Comparison of ENCODE assay signal across 13 cellular contexts in the genomic region with DNA sequence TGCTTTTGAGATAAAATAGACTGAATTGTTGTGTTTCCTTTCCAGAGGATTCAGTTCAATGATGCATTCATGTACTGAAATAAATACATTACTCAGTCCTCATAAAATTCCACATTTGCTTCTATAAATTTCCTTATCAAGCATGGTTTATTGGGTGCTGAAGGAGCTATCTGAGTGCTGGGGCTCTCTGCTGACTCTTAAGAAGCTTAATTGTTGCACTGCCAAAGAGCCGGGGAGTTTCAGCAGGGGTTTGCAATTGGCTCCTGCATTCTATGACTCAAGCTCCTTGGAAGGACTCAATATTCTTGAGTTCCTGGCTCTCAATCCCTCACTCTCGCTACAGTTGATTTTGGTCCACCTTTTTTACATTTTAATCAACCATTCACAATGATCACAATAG.
DNase-seq lines count a peak whose midpoint lies in the region; ATAC-seq and TF ChIP-seq lines count a peak whose summit lies in the region.
"Had no signal": no experiment of that assay in that cellular context is flagged by ENCODE, and none has a peak within 500 bp of the region (broad histone marks: within the 10 kb centered on the region; RNA-seq: fewer than 3 reads in every experiment).

No MANE protein-coding gene starts in this region.

- in situ Hi-C loops in IMR-90 (cut with MboI; ENCODE audit: low sequenced_read_pairs): no loop called here

- H3K36me3 ChIP-seq in IMR-90 (ENCODE audit: control insufficient read depth, insufficient read depth, low read length) (no peaks in the 10 kb centered on the region), neural progenitor cell (no peaks in the 10 kb centered on the region)
- no peaks in the 10 kb centered on the region for H3K36me3 ChIP-seq in CD4-positive, alpha-beta memory T cell (ENCODE audit: insufficient read depth, low read length)

- TF ChIP-seq POLR2A in IMR-90 (IDR thresholded peaks at IDR 0.05; ENCODE audit: low read depth, low read length): no peak

- H3K14ac ChIP-seq in IMR-90 (replicated peaks; ENCODE audit: low read depth, low read length): no peak overlapping the region

- no peak overlapping the region for H2AK9ac ChIP-seq in IMR-90 (replicated peaks; ENCODE audit: low read depth, low read length, poor library complexity)

- H3K9ac ChIP-seq in IMR-90 (ENCODE audit: low read depth, low read length) (no peak overlapping the region), neural progenitor cell (no peak overlapping the region)

- H3K79me1 ChIP-seq in IMR-90 (ENCODE audit: low read depth in 1 of 2, low read length in 2 of 2): no peaks in the 10 kb centered on the region

- H3K36me3 Mint-ChIP-seq in neural progenitor cell: peaks cover 9% of the 10 kb centered on the region
- no peaks in the 10 kb centered on the region for H3K36me3 Mint-ChIP-seq in CD4-positive, alpha-beta memory T cell
- H3K36me3 Mint-ChIP-seq in activated CD4-positive, alpha-beta T cell treated with anti-CD3 and anti-CD28 coated beads, Interleukin-2, amount 10 ng/mL, durations not matched to agents 24 days and 14 days (ENCODE audit: low read depth): no peaks in the 10 kb centered on the region
- H3K36me3 Mint-ChIP-seq: CD8-positive, alpha-beta memory T cell had no signal

- H2BK5ac ChIP-seq in IMR-90 (ENCODE audit: low read depth, low read length, poor library complexity, severe bottlenecking): no peak overlapping the region

- 0 out of 2 replicates have a peak, but pooled peaks cover 2% of the 10 kb centered on the region for H3K9me1 ChIP-seq in IMR-90 (ENCODE audit: insufficient read depth, low read length)

- H3K79me2 ChIP-seq in neural progenitor cell (ENCODE audit: low read depth): no peaks in the 10 kb centered on the region

- CTCF ChIA-PET in IMR-90 (lab: Yijun Ruan, JAX): interaction anchor here (1.1 kb wide), 1 partner anchor 9 kb away, joined by 3 read pairs; no protein-coding TSS in a partner anchor
- CTCF ChIA-PET in CD4-positive, alpha-beta memory T cell (lab: Charles Lee; ENCODE audit: partially characterized antibody): no interaction called here

- H2BK120ac ChIP-seq in IMR-90 (ENCODE audit: low read depth, low read length): no peak overlapping the region

- H3K4ac ChIP-seq in IMR-90 (ENCODE audit: low read depth, low read length): no peak overlapping the region

- H3K4me1 Mint-ChIP-seq in neural progenitor cell: no peaks in the 10 kb centered on the region
- no peaks in the 10 kb centered on the region for H3K4me1 Mint-ChIP-seq in CD4-positive, alpha-beta memory T cell
- H3K4me1 Mint-ChIP-seq in activated CD4-positive, alpha-beta T cell treated with anti-CD3 and anti-CD28 coated beads, Interleukin-2, amount 10 ng/mL, durations not matched to agents 24 days and 14 days: no peaks in the 10 kb centered on the region
- H3K4me1 Mint-ChIP-seq: CD8-positive, alpha-beta memory T cell had no signal

- dilution Hi-C loops in IMR-90 (cut with HindIII; ENCODE audit: low sequenced_read_pairs, unreplicated experiment): no loop called here

- no peak overlapping the region for H3K27ac Mint-ChIP-seq in neural progenitor cell
- no peak overlapping the region for H3K27ac Mint-ChIP-seq in CD4-positive, alpha-beta memory T cell
- no peak overlapping the region for H3K27ac Mint-ChIP-seq in activated CD4-positive, alpha-beta T cell treated with anti-CD3 and anti-CD28 coated beads, Interleukin-2, amount 10 ng/mL, durations not matched to agents 24 days and 14 days
- H3K27ac Mint-ChIP-seq: CD8-positive, alpha-beta memory T cell had no signal

- DNase-seq in AG09319 (ENCODE audit: extremely low read depth, low read depth): peak; percentile 32
- DNase-seq in IMR-90: peak; percentile 67
- peak in 5 of 10 donors; percentile 26 to 56 (median 54) for DNase-seq in dorsolateral prefrontal cortex
- peak; percentile 40 for DNase-seq in neural progenitor cell (ENCODE audit: low spot score)
- DNase-seq in CD4-positive, alpha-beta memory T cell: no peak
- no peak for DNase-seq in glomerular visceral epithelial cell (ENCODE audit: extremely low spot score)
- DNase-seq in activated CD4-positive, alpha-beta T cell treated with anti-CD3 and anti-CD28 coated beads, Interleukin-2, amount 10 ng/mL, durations not matched to agents 24 days and 14 days: no peak
- DNase-seq: CD8-positive, alpha-beta memory T cell; NCI-H187; PC-9; stimulated activated CD8-positive, alpha-beta memory T cell treated with anti-CD3 and anti-CD28 coated beads, Interleukin-4, amount 100 ng/mL, for 48 hours had no signal

- ATAC-seq in IMR-90 (ENCODE audit: low read depth) (peak; percentile 53; the same call in 1 of the 2 replicates), GM18907 (IDR thresholded peaks at IDR 0.05; ENCODE audit: unreplicated experiment) (no peak)
- ATAC-seq: GM12878 had no signal

- POLR2A ChIA-PET in IMR-90 (lab: Charles Lee; ENCODE audit: unreplicated experiment): no interaction called here
- POLR2A ChIA-PET in CD4-positive, alpha-beta memory T cell (lab: Charles Lee; ENCODE audit: partially characterized antibody): no interaction called here

- no TSS peak for BruUV-seq in IMR-90 (replicated peaks; lab: Mats Ljungman, UMichigan)

- no peaks in the 10 kb centered on the region for H3F3A ChIP-seq in neural progenitor cell (ENCODE audit: low read depth)

- WGBS in IMR-90 (ENCODE audit: extremely low coverage in 2 of 2, insufficient read length in 1 of 2), 2 experiments: 18% methylated on average over 2 of the region's 2 CpGs; no CpG with 5 or more reads in 1 of the 2 experiments

- no peak overlapping the region for H3K27ac ChIP-seq in IMR-90 (ENCODE audit: insufficient read depth, low read length)
- H3K27ac ChIP-seq in dorsolateral prefrontal cortex: peak overlapping the region in 51 of 59 donors; percentile 4 to 84 (median 56)
- no peak overlapping the region for H3K27ac ChIP-seq in neural progenitor cell
- no peak overlapping the region for H3K27ac ChIP-seq in CD4-positive, alpha-beta memory T cell (ENCODE audit: low read depth, low read length)
- H3K27ac ChIP-seq: PC-9 had no signal

- TF ChIP-seq RAD21 in IMR-90 (IDR thresholded peaks at IDR 0.05; ENCODE audit: low read length): no peak

- H3K18ac ChIP-seq in IMR-90 (ENCODE audit: low read depth, low read length): no peak overlapping the region

- no peaks in the 10 kb centered on the region for H3K9me3 Mint-ChIP-seq in neural progenitor cell
- H3K9me3 Mint-ChIP-seq in CD4-positive, alpha-beta memory T cell: no peaks in the 10 kb centered on the region
- no peaks in the 10 kb centered on the region for H3K9me3 Mint-ChIP-seq in activated CD4-positive, alpha-beta T cell treated with anti-CD3 and anti-CD28 coated beads, Interleukin-2, amount 10 ng/mL, durations not matched to agents 24 days and 14 days
- H3K9me3 Mint-ChIP-seq: CD8-positive, alpha-beta memory T cell had no signal

- TF ChIP-seq CTCF in AG09319 (IDR thresholded peaks at IDR 0.05; ENCODE audit: low read depth, low read length) (no peak), IMR-90 (conservative IDR thresholded peaks at IDR 0.05; ENCODE audit: low read depth, low read length) (no peak), dorsolateral prefrontal cortex (IDR thresholded peaks at IDR 0.05 in 54 of 56, conservative IDR thresholded peaks at IDR 0.05 in 2 of 56; ENCODE audit: low read depth in 1 of 56, partially characterized antibody in 56 of 56) (no peak), neural progenitor cell (IDR thresholded peaks at IDR 0.05) (no peak)

- H4K8ac ChIP-seq in IMR-90 (ENCODE audit: low read depth in 2 of 2, low read length in 2 of 2): no peak overlapping the region

- H3K9me3 ChIP-seq in IMR-90 (ENCODE audit: control insufficient read depth, insufficient read depth, low read length): no peaks in the 10 kb centered on the region
- H3K9me3 ChIP-seq in neural progenitor cell (ENCODE audit: low read depth): no peaks in the 10 kb centered on the region
- H3K9me3 ChIP-seq in CD4-positive, alpha-beta memory T cell (ENCODE audit: control insufficient read depth in 1 of 2, low read length in 2 of 2): no peaks in the 10 kb centered on the region

- no peaks in the 10 kb centered on the region for H3K27me3 Mint-ChIP-seq in neural progenitor cell (ENCODE audit: insufficient read depth, low read depth)
- peaks cover 1 to 19% of the 10 kb centered on the region in 2 donors for H3K27me3 Mint-ChIP-seq in CD4-positive, alpha-beta memory T cell
- H3K27me3 Mint-ChIP-seq in activated CD4-positive, alpha-beta T cell treated with anti-CD3 and anti-CD28 coated beads, Interleukin-2, amount 10 ng/mL, durations not matched to agents 24 days and 14 days: peaks cover 17% of the 10 kb centered on the region

- H3K4me3 ChIP-seq in IMR-90 (ENCODE audit: insufficient read depth, low read depth, low read length): no peak overlapping the region
- H3K4me3 ChIP-seq in dorsolateral prefrontal cortex: no peak overlapping the region
- no peak overlapping the region for H3K4me3 ChIP-seq in neural progenitor cell
- H3K4me3 ChIP-seq in CD4-positive, alpha-beta memory T cell (ENCODE audit: low read length in 2 of 2): no peak overlapping the region
- H3K4me3 ChIP-seq: GM12878, PC-9 had no signal

- no peak overlapping the region for H3K56ac ChIP-seq in IMR-90 (ENCODE audit: extremely low read depth, insufficient read depth, low read length)

- no peak overlapping the region for H2BK15ac ChIP-seq in IMR-90 (ENCODE audit: low read depth, low read length)

- H2AFZ ChIP-seq in IMR-90 (replicated peaks; ENCODE audit: low read length, poor library complexity) (no peak overlapping the region), neural progenitor cell (replicated peaks) (no peak overlapping the region)
- H2AFZ ChIP-seq: PC-9 had no signal

- H3K27me3 ChIP-seq in IMR-90 (ENCODE audit: control insufficient read depth, insufficient read depth, low read length) (peaks cover 9% of the 10 kb centered on the region), dorsolateral prefrontal cortex (no peaks in the 10 kb centered on the region), neural progenitor cell (no peaks in the 10 kb centered on the region)
- no peaks in the 10 kb centered on the region for H3K27me3 ChIP-seq in CD4-positive, alpha-beta memory T cell (ENCODE audit: insufficient read depth, low read length)

- no peak overlapping the region for H3K4me2 ChIP-seq in IMR-90 (ENCODE audit: low read depth, low read length)
- H3K4me2 ChIP-seq in neural progenitor cell: no peak overlapping the region
- H3K4me2 ChIP-seq: PC-9 had no signal

- no peak overlapping the region for H2AK5ac ChIP-seq in IMR-90 (ENCODE audit: low read depth, low read length)

- H3K4me3 Mint-ChIP-seq in neural progenitor cell: no peak overlapping the region
- H3K4me3 Mint-ChIP-seq in CD4-positive, alpha-beta memory T cell: no peak overlapping the region
- no peak overlapping the region for H3K4me3 Mint-ChIP-seq in activated CD4-positive, alpha-beta T cell treated with anti-CD3 and anti-CD28 coated beads, Interleukin-2, amount 10 ng/mL, durations not matched to agents 24 days and 14 days
- H3K4me3 Mint-ChIP-seq: CD8-positive, alpha-beta memory T cell had no signal

- H4K20me1 ChIP-seq in IMR-90 (ENCODE audit: insufficient read depth, low read length) (no peaks in the 10 kb centered on the region), neural progenitor cell (ENCODE audit: low read depth) (no peaks in the 10 kb centered on the region)

- H3K4me1 ChIP-seq in IMR-90 (ENCODE audit: control insufficient read depth, insufficient read depth, low read length) (0 out of 2 replicates have a peak, but pooled peaks cover 1% of the 10 kb centered on the region), neural progenitor cell (peaks cover 3% of the 10 kb centered on the region)
- H3K4me1 ChIP-seq in CD4-positive, alpha-beta memory T cell (ENCODE audit: insufficient read depth, low read length): no peaks in the 10 kb centered on the region

- H3K23ac ChIP-seq in IMR-90 (ENCODE audit: low read depth, low read length): no peak overlapping the region

- H2BK20ac ChIP-seq in IMR-90 (ENCODE audit: low read depth, low read length): no peak overlapping the region

- H4K5ac ChIP-seq in IMR-90 (ENCODE audit: low read depth, low read length): no peak overlapping the region

- no peak overlapping the region for H4K91ac ChIP-seq in IMR-90 (ENCODE audit: insufficient read depth, low read depth, low read length)

- intact Hi-C loops in IMR-90 (cut with micrococcal nuclease) (no loop called here), dorsolateral prefrontal cortex (cut with DNase I) (no loop called here)
- intact Hi-C loops in CD4-positive, alpha-beta memory T cell (cut with micrococcal nuclease): no loop called here
- intact Hi-C loops in activated CD4-positive, alpha-beta T cell treated with anti-CD3 and anti-CD28 coated beads, Interleukin-2, amount 10 ng/mL, durations not matched to agents 24 days and 14 days (cut with micrococcal nuclease): no loop called here

Comparison
In these comparisons a context has a peak if more than half of its experiments do, and no peak if none do; other contexts are left out.
1. DNase-seq: peak in AG09319 (single experiment), IMR-90 (single experiment) and neural progenitor cell (single experiment); none in CD4-positive, alpha-beta memory T cell (0 of 5), glomerular visceral epithelial cell (single experiment) and activated CD4-positive, alpha-beta T cell treated with anti-CD3 and anti-CD28 coated beads, Interleukin-2, amount 10 ng/mL, durations not matched to agents 24 days and 14 days (single experiment).
2. H3K27ac ChIP-seq: peak in dorsolateral prefrontal cortex (51 of 59); none in IMR-90 (single experiment), neural progenitor cell (single experiment) and CD4-positive, alpha-beta memory T cell (single experiment).